ENCODE assay signal across 8 cellular contexts in genomic region chr3:45210308-45211038, GRCh38. TPM values are rescaled to one million over a fixed set of nuclear protein-coding genes. Genes with fewer than 3 reads are reported as not detected.
DNase-seq lines count a peak whose midpoint lies in the region; ATAC-seq and TF ChIP-seq lines count a peak whose summit lies in the region.

No MANE protein-coding gene starts in this region.

- peak overlapping the region in 1 of 2 donors; percentile 63 for H3K4me3 Mint-ChIP-seq in CD14-positive monocyte
- H3K4me3 Mint-ChIP-seq in progenitor cell of endocrine pancreas (ENCODE audit: low read depth), result no peak overlapping the region

- H3K9me3 Mint-ChIP-seq in CD14-positive monocyte (no peaks in the 10 kb centered on the region), progenitor cell of endocrine pancreas (ENCODE audit: low read depth) (no peaks in the 10 kb centered on the region)

- ATAC-seq in HG02798 (IDR thresholded peaks at IDR 0.05; ENCODE audit: poor library complexity, unreplicated experiment) (peak; percentile 76), upper lobe of right lung (peak; percentile 99)

- H3K27ac ChIP-seq in upper lobe of right lung, result no peak overlapping the region

- H3K4me1 Mint-ChIP-seq in CD14-positive monocyte, result peaks cover 16% of the 10 kb centered on the region
- peaks cover 2% of the 10 kb centered on the region for H3K4me1 Mint-ChIP-seq in progenitor cell of endocrine pancreas (ENCODE audit: low read depth)

- no peaks in the 10 kb centered on the region for H3K27me3 ChIP-seq in upper lobe of right lung

- TF ChIP-seq CTCF in CD14-positive monocyte (IDR thresholded peaks at IDR 0.05) (peak; percentile 86), progenitor cell of endocrine pancreas (IDR thresholded peaks at IDR 0.05; ENCODE audit: unreplicated experiment) (peak; percentile 83), upper lobe of right lung (IDR thresholded peaks at IDR 0.05) (peak; percentile 72)

- H3K27me3 Mint-ChIP-seq in CD14-positive monocyte (ENCODE audit: low read depth in 3 of 3) (peaks cover 0 to 2% (median 0%) of the 10 kb centered on the region in 3 donors), progenitor cell of endocrine pancreas (peaks cover 31% of the 10 kb centered on the region)

- H3K27ac Mint-ChIP-seq in CD14-positive monocyte, result peak overlapping the region in 2 of 7 donors; percentile 54 to 63
- H3K27ac Mint-ChIP-seq in progenitor cell of endocrine pancreas, result no peak overlapping the region

- H3K36me3 ChIP-seq in upper lobe of right lung, result no peaks in the 10 kb centered on the region

- intact Hi-C loops in CD14-positive monocyte (cut with micrococcal nuclease) (loop anchor here in 1 of 2 donors (1.0 to 5.0 kb wide), 2 partner anchors 170 to 287 kb away; no protein-coding TSS in a partner anchor), upper lobe of right lung (cut with DNase I) (loop anchor here (5.0 kb wide), 1 partner anchor 168 kb away; no protein-coding TSS in a partner anchor)

- DNase-seq in CD14-positive monocyte (ENCODE audit: low spot score), result peak; percentile 83
- peak; percentile 82 for DNase-seq in SK-MEL-5 (ENCODE audit: low read depth, low spot score)
- peak; percentile 65 for DNase-seq in activated gamma-delta T cell treated with anti-CD3 and anti-CD28 coated beads, Interleukin-2, amount 50 U/mL, for 16 hours (ENCODE audit: low read depth)
- peak; percentile 79 for DNase-seq in glomerular visceral epithelial cell (ENCODE audit: extremely low spot score)
- DNase-seq in progenitor cell of endocrine pancreas (ENCODE audit: low spot score, unreplicated experiment), result peak; percentile 66
- peak; percentile 93 for DNase-seq in upper lobe of right lung
- DNase-seq in putamen (ENCODE audit: low spot score), result no peak

- H3K4me3 ChIP-seq in upper lobe of right lung, result no peak overlapping the region

- in situ Hi-C loops in SK-MEL-5 (cut with HindIII; ENCODE audit: low pct_unique_long_range_greater_than_20kb, low sequenced_read_pairs), result no loop called here

- H3K9me3 ChIP-seq in upper lobe of right lung, result no peaks in the 10 kb centered on the region

- H3K4me1 ChIP-seq in upper lobe of right lung, result peaks cover 4% of the 10 kb centered on the region

- H3K36me3 Mint-ChIP-seq in CD14-positive monocyte (no peaks in the 10 kb centered on the region), progenitor cell of endocrine pancreas (ENCODE audit: insufficient read depth) (no peaks in the 10 kb centered on the region)

RNA-seq across cellular contexts. Expression of gene TMEM158, which starts 15.6 kb away (rescaled TPM):
- under 1 TPM in 1 of 2 donors, not detected in 1; 0.19 TPM for polyA plus RNA-seq in CD14-positive monocyte
- total RNA-seq in SK-MEL-5 (2014; rRNA removed; shearing (Covaris generic)), result 2.7 and 4.2 TPM in 2 replicates
- 19.2 and 22.2 TPM in 2 replicates for polyA plus RNA-seq in SK-MEL-5 (2015; cell fraction: cytosol; rRNA removed)
- polyA plus RNA-seq in SK-MEL-5 (2015; cell fraction: nucleus; rRNA removed), result 2.8 and 6.6 TPM in 2 replicates
- total RNA-seq in progenitor cell of endocrine pancreas (3.8 and 4.9 TPM in 2 replicates), upper lobe of right lung (2.1 TPM)
